Comparison of ENCODE assay signal across 8 cellular contexts in the genomic region with DNA sequence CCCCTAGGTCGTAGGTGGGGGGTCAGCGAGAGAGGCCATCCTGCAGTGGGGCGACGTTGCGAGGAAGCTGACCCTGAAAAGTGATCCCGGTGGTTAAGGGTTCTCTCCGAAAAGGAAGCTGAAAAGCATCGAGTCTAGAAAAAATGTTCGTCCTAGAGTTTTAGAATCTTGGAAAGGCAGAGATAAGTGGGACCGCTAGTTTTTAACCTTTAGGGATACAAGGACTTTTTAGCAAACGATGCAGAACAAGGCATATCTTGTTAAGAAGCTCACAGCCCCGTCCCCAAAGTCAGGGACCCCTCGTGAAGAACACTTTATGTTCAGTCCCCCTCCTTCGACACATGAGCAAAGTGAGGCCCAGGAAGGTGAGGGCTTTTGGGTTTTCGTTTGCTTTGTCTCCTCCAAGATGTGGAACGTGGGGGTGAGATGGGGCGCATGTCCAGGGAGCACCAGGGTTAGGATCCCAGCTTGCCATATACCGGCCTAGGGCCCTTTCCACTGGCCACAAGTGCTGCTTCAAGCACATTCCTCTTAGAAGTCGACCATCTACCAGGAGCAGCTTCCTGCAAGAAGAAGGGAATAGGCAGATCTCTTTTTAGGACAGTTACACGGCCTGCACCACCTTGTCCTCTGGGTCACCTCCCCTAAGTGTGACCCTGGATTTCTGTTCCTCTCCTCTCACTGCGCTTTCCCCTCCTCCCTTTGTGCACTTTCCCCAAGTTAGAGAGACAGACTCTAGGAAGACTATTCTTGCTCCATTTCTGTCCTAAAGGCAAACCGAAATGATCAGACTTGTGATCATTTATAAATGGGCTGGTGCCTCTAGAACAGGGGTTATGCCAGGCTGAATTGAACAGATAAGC. TPM values are rescaled to one million over a fixed set of nuclear protein-coding genes. Genes with fewer than 3 reads are reported as not detected.
DNase-seq lines count a peak whose midpoint lies in the region; ATAC-seq, FAIRE-seq and TF ChIP-seq lines count a peak whose summit lies in the region.

No MANE protein-coding gene starts in this region.

- CTCF ChIA-PET in RWPE1 (lab: Yijun Ruan, JAX) (interaction anchor here (0.9 to 1.2 kb wide), 4 partner anchors 14 to 79 kb away, joined by 3 to 4 read pairs (median 4); no protein-coding TSS in a partner anchor), endothelial cell of umbilical vein (lab: Charles Lee) (interaction anchor here (1.2 to 2.6 kb wide), 4 partner anchors 14 to 549 kb away, joined by 3 to 18 read pairs (median 4); no protein-coding TSS in a partner anchor)

- ATAC-seq in heart right ventricle = peak in 2 of 8 donors; percentile 12 to 28
- no peak for ATAC-seq in left cardiac atrium

- BruUV-seq in endothelial cell of umbilical vein (replicated peaks; lab: Mats Ljungman, UMichigan) = TSS peak; percentile 29

- H3K27me3 Mint-ChIP-seq in neural progenitor cell (ENCODE audit: insufficient read depth, low read depth) = peaks cover 3% of the 10 kb centered on the region

- WGBS in heart right ventricle, 2 donors = 42 to 44% methylated on average over 22 of the region's 22 CpGs

- H3K4me2 ChIP-seq in endothelial cell of umbilical vein (ENCODE audit: insufficient read depth, low read length) = peak overlapping the region; percentile 93
- peak overlapping the region; percentile 91 for H3K4me2 ChIP-seq in neural progenitor cell

- POLR2A ChIA-PET in RWPE1 (lab: Yijun Ruan, JAX; ENCODE audit: low non-redundant PET) = interaction anchor here (0.5 kb wide), 1 partner anchor 121 kb away, joined by 3 read pairs; no protein-coding TSS in a partner anchor
- POLR2A ChIA-PET in endothelial cell of umbilical vein (lab: Charles Lee) = no interaction called here

- H3K4me3 ChIP-seq in heart right ventricle (peak overlapping the region; percentile 68 to 93 (median 84)), endothelial cell of umbilical vein (replicated peaks in 1 of 3; ENCODE audit: insufficient read depth in 1 of 3, low read depth in 1 of 3, low read length in 3 of 3) (peak overlapping the region; percentile 55 to 77 (median 65)), neural progenitor cell (peak overlapping the region; percentile 69)

- H3F3A ChIP-seq in neural progenitor cell (ENCODE audit: low read depth) = peaks cover 24% of the 10 kb centered on the region

- H3K27me3 ChIP-seq in heart right ventricle (peaks cover 0 to 13% (median 0%) of the 10 kb centered on the region in 7 donors), endothelial cell of umbilical vein (ENCODE audit: control insufficient read depth in 2 of 2, insufficient read depth in 2 of 2, low read length in 2 of 2) (peaks cover 0 to 3% of the 10 kb centered on the region in 2 experiments), neural progenitor cell (peaks cover 51% of the 10 kb centered on the region)

- peaks cover 30% of the 10 kb centered on the region for H3K4me1 Mint-ChIP-seq in neural progenitor cell

- peaks cover 3 to 17% (median 6%) of the 10 kb centered on the region in 9 donors for H3K4me1 ChIP-seq in heart right ventricle
- H3K4me1 ChIP-seq in endothelial cell of umbilical vein (ENCODE audit: control insufficient read depth, extremely low read depth, insufficient read depth, low read length) = peaks cover 7% of the 10 kb centered on the region
- peaks cover 27% of the 10 kb centered on the region for H3K4me1 ChIP-seq in neural progenitor cell

- H3K4me3 Mint-ChIP-seq in neural progenitor cell = peak overlapping the region; percentile 93

- no peak for TF ChIP-seq CTCF in heart right ventricle (IDR thresholded peaks at IDR 0.05)
- no peak for TF ChIP-seq CTCF in RWPE1 (conservative IDR thresholded peaks at IDR 0.05; ENCODE audit: low read depth)
- TF ChIP-seq CTCF in endothelial cell of umbilical vein (IDR thresholded peaks at IDR 0.05; ENCODE audit: extremely low read depth in 1 of 2, insufficient read depth in 1 of 2, low read depth in 1 of 2, low read length in 2 of 2) = no peak
- no peak for TF ChIP-seq CTCF in neural progenitor cell (IDR thresholded peaks at IDR 0.05)

- no peaks in the 10 kb centered on the region for H3K9me1 ChIP-seq in endothelial cell of umbilical vein (replicated peaks; ENCODE audit: control insufficient read depth, extremely low read depth, insufficient read depth, low read length)

- DNase-seq in heart right ventricle = no peak
- no peak for DNase-seq in left cardiac atrium
- peak; percentile 13 for DNase-seq in RWPE1 (ENCODE audit: low spot score)
- peak; percentile 16 for DNase-seq in endothelial cell of umbilical vein (ENCODE audit: low read depth, low spot score)
- no peak for DNase-seq in neural progenitor cell (ENCODE audit: low spot score)
- DNase-seq in NOMO-1 treated with DMSO at 0.1 percent for 48 hours (lab: John Stamatoyannopoulos, UW; ENCODE audit: unreplicated experiment) = no peak
- DNase-seq in NCI-H1105 treated with DMSO at 0.1 percent for 48 hours (lab: John Stamatoyannopoulos, UW) = no peak
- DNase-seq in DMS79 treated with DMSO at 0.1 percent for 48 hours (lab: John Stamatoyannopoulos, UW) = no peak

- H3K36me3 ChIP-seq in heart right ventricle (no peaks in the 10 kb centered on the region), endothelial cell of umbilical vein (ENCODE audit: control insufficient read depth in 2 of 2, extremely low read depth in 1 of 2, insufficient read depth in 2 of 2, low read length in 2 of 2) (no peaks in the 10 kb centered on the region), neural progenitor cell (no peaks in the 10 kb centered on the region)

- dilution Hi-C loops in endothelial cell of umbilical vein (cut with MboI; ENCODE audit: extremely low pct_ligation_motif_present, low sequenced_read_pairs) = no loop called here

- no peak for FAIRE-seq in endothelial cell of umbilical vein (lab: Jason Lieb, UNC)

- peak overlapping the region in 6 of 10 donors; percentile 28 to 85 (median 58) for H3K27ac ChIP-seq in heart right ventricle
- H3K27ac ChIP-seq in RWPE1 = no peak overlapping the region
- no peak overlapping the region for H3K27ac ChIP-seq in endothelial cell of umbilical vein (ENCODE audit: insufficient read depth, low read depth, low read length)
- no peak overlapping the region for H3K27ac ChIP-seq in neural progenitor cell

- H3K27ac Mint-ChIP-seq in neural progenitor cell = peak overlapping the region; percentile 65

- no peak for TF ChIP-seq POLR2A in endothelial cell of umbilical vein (IDR thresholded peaks at IDR 0.05; ENCODE audit: low read depth, low read length)

- H3K9ac ChIP-seq in endothelial cell of umbilical vein (replicated peaks; ENCODE audit: extremely low read depth, insufficient read depth, low read length) (peak overlapping the region; percentile 43), neural progenitor cell (peak overlapping the region; percentile 42)

- H4K20me1 ChIP-seq in endothelial cell of umbilical vein (replicated peaks; ENCODE audit: control insufficient read depth, extremely low read depth, insufficient read depth, low read length) (no peaks in the 10 kb centered on the region), neural progenitor cell (ENCODE audit: low read depth) (no peaks in the 10 kb centered on the region)

- intact Hi-C loops in heart right ventricle (cut with DNase I) (no loop called here), left cardiac atrium (cut with DNase I) (no loop called here), endothelial cell of umbilical vein (cut with micrococcal nuclease) (no loop called here)

- no peaks in the 10 kb centered on the region for H3K9me3 Mint-ChIP-seq in neural progenitor cell

- H3K79me2 ChIP-seq in endothelial cell of umbilical vein (ENCODE audit: control insufficient read depth, insufficient read depth, low read length) (no peaks in the 10 kb centered on the region), neural progenitor cell (ENCODE audit: low read depth) (peaks cover 23% of the 10 kb centered on the region)

- H3K9me3 ChIP-seq in heart right ventricle (no peaks in the 10 kb centered on the region), endothelial cell of umbilical vein (replicated peaks; ENCODE audit: control insufficient read depth, insufficient read depth, low read length) (no peaks in the 10 kb centered on the region), neural progenitor cell (ENCODE audit: low read depth) (no peaks in the 10 kb centered on the region)

- peak overlapping the region; percentile 99 for H2AFZ ChIP-seq in endothelial cell of umbilical vein (ENCODE audit: low read depth, low read length)
- peak overlapping the region; percentile 71 for H2AFZ ChIP-seq in neural progenitor cell (replicated peaks)

- peaks cover 14% of the 10 kb centered on the region for H3K36me3 Mint-ChIP-seq in neural progenitor cell

TF ChIP-seq in endothelial cell of umbilical vein, 7 proteins besides CTCF, POLR2A, EP300 and RAD21:
- TF ChIP-seq MYC (IDR thresholded peaks at IDR 0.05; ENCODE audit: low read depth, low read length) (no peak), EZH2 (IDR thresholded peaks at IDR 0.05; ENCODE audit: borderline replicate concordance, low read depth, low read length, severe bottlenecking) (no peak), GATA2 (IDR thresholded peaks at IDR 0.05; ENCODE audit: insufficient read depth, insufficient read length, low read depth, low read length) (no peak), MAX (IDR thresholded peaks at IDR 0.05; ENCODE audit: insufficient read depth, insufficient read length) (no peak), JUN (IDR thresholded peaks at IDR 0.05; ENCODE audit: borderline replicate concordance, insufficient read depth, insufficient read length, low read depth) (no peak), POLR2AphosphoS5 (IDR thresholded peaks at IDR 0.05; ENCODE audit: insufficient read depth, low read depth, low read length) (no peak), FOS (IDR thresholded peaks at IDR 0.05; ENCODE audit: borderline replicate concordance, insufficient read depth, low read length) (no peak)

RNA-seq across cellular contexts. Expression of gene SLC35G1, which starts 1.0 kb away (rescaled TPM):
- total RNA-seq in heart right ventricle (1 to 10 TPM; 1.6 to 4.0 (median 2.5) TPM), left cardiac atrium (1 to 10 TPM; 5.1 to 6.3 TPM), endothelial cell of umbilical vein (3.3 and 4.1 TPM in 2 replicates), neural progenitor cell (ENCODE audit: low replicate concordance) (11.6 and 14.6 TPM in 2 replicates)
- polyA plus RNA-seq in heart right ventricle (1 to 10 TPM in 1 of 2 donors, under 1 TPM in 1; 0.86 to 1.5 TPM), endothelial cell of umbilical vein (2.4 and 2.5 TPM in 2 replicates)
- polyA plus RNA-seq in endothelial cell of umbilical vein (2011; cell fraction: cytosol; rRNA removed) = 2.3 and 2.9 TPM in 2 replicates
- 2.1 and 2.6 TPM in 2 replicates for polyA plus RNA-seq in endothelial cell of umbilical vein (2011; cell fraction: nucleus; rRNA removed)
- polyA plus RNA-seq in endothelial cell of umbilical vein (2012) = 3.7 and 4.5 TPM in 2 replicates
- 3.4 and 3.5 TPM in 2 replicates for polyA minus RNA-seq in endothelial cell of umbilical vein
- polyA minus RNA-seq in endothelial cell of umbilical vein (2011; cell fraction: cytosol; rRNA and poly(A)+ RNA removed) = 7.5 TPM
- polyA minus RNA-seq in endothelial cell of umbilical vein (2011; cell fraction: nucleus; rRNA and poly(A)+ RNA removed) = 1.8 and 2.2 TPM in 2 replicates

Comparison
In these comparisons a context has a peak if more than half of its experiments do, and no peak if none do; other contexts are left out.
1. DNase-seq: peak in RWPE1 (single experiment) and endothelial cell of umbilical vein (single experiment); none in heart right ventricle (0 of 2), left cardiac atrium (single experiment), neural progenitor cell (single experiment), NOMO-1 treated with DMSO at 0.1 percent for 48 hours (single experiment), NCI-H1105 treated with DMSO at 0.1 percent for 48 hours (single experiment) and DMS79 treated with DMSO at 0.1 percent for 48 hours (single experiment).
2. H3K27ac ChIP-seq: peak in heart right ventricle (6 of 10); none in RWPE1 (single experiment), endothelial cell of umbilical vein (single experiment) and neural progenitor cell (single experiment).
3. Peak in every context shown above with its lines, with median percentiles within 50 percentile points of each other: H3K4me3 ChIP-seq.